13 cellular contexts compared by ENCODE assay signal in the genomic region with DNA sequence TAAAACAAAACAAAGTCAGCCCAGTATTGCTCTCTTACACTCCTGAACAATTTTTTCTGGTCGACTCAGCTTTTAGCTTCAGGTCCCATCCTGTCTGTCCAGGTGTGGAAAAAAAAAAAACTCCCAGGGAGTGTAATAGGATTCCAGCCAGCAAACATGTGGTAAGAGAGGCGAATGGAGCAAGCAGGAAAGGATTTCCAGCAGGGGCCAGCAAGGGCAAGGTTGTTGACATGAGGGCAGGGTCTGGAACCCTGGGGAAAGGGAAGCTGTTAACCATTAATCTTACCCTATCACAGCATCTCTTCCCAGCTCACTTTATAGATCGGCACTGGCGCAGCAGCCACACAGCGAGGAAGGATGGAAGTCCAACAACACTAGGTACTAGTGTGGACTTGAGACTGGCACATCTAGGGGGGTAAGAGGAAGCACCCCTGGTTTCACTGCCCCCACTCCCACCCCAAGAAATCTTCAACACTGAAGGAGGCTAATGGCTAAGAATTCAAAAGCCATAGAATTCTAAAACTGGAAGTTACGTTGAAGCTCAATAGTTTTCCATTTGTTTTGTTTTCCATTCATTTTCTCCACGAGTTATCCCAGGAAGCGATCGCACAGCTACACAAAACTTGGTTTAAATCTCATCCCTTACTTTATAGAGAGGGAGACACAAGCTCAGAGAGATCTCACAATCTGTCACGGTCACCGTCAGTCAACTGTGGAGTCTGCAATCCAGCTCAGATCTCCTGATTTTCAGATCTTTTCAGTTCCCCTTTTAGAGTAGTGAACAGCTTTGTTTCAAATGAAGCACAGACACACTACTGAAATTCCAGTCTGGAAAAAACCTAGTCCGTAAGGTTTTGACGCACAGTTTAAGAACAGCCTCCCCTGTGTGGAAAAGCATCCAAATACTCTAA. TPM values are rescaled to one million over a fixed set of nuclear protein-coding genes. Genes with fewer than 3 reads are reported as not detected.
DNase-seq lines count a peak whose midpoint lies in the region; ATAC-seq, FAIRE-seq and TF ChIP-seq lines count a peak whose summit lies in the region.
"Had no signal": no experiment of that assay in that cellular context is flagged by ENCODE, and none has a peak within 500 bp of the region (broad histone marks: within the 10 kb centered on the region; RNA-seq: fewer than 3 reads in every experiment).

No MANE protein-coding gene starts in this region.

- H3K9ac ChIP-seq in GM12878 (ENCODE audit: control insufficient read depth, insufficient read depth, low read length), result no peak overlapping the region
- H3K9ac ChIP-seq in subcutaneous abdominal adipose tissue (ENCODE audit: low read length in 5 of 5), result no peak overlapping the region

- in situ Hi-C loops in GM12878 (cut with MboI), result no loop called here

- no peaks in the 10 kb centered on the region for H3K79me2 ChIP-seq in GM12878 (ENCODE audit: control insufficient read depth, insufficient read depth, low read length)

- POLR2A ChIA-PET in GM12878 (lab: Charles Lee), result interaction anchor here (1.0 to 1.5 kb wide), 2 partner anchors 13 to 18 kb away, joined by 3 to 5 read pairs; no protein-coding TSS in a partner anchor

- TF ChIP-seq POLR2A in GM12878 (IDR thresholded peaks at IDR 0.05; ENCODE audit: low read depth, low read length) (no peak), esophagus muscularis mucosa (IDR thresholded peaks at IDR 0.05; ENCODE audit: low read depth) (no peak)

- TF ChIP-seq RAD21 in GM12878 (IDR thresholded peaks at IDR 0.05; ENCODE audit: insufficient read depth, low read depth, low read length), result no peak

- no peak overlapping the region for H3K27ac ChIP-seq in GM12878 (ENCODE audit: control insufficient read depth, insufficient read depth)
- peak overlapping the region; percentile 71 for H3K27ac ChIP-seq in subcutaneous abdominal adipose tissue (ENCODE audit: low read depth, low read length)
- H3K27ac ChIP-seq in esophagus muscularis mucosa (replicated peaks in 1 of 4), result no peak overlapping the region
- H3K27ac ChIP-seq: psoas muscle had no signal

- peak; percentile 59 for DNase-seq in NCI-H2029 (lab: John Stamatoyannopoulos, UW)
- no peak for DNase-seq in GM12878 (ENCODE audit: low read depth, low spot score)
- peak; percentile 49 for DNase-seq in kidney glomerular epithelial cell (lab: John Stamatoyannopoulos, UW)
- DNase-seq in esophagus muscularis mucosa (ENCODE audit: extremely low spot score), result no peak
- DNase-seq in inferior parietal cortex (ENCODE audit: extremely low spot score), result no peak
- DNase-seq: activated T-cell treated with anti-CD3 and anti-CD28 coated beads, Interleukin-2, amount 50 U/mL, for 1 hour; dermis blood vessel endothelial cell; NCI-H2227 treated with DMSO at 0.1 percent for 48 hours; psoas muscle; T1000 had no signal

- SMC1A ChIA-PET in GM12878 (lab: Charles Lee; ENCODE audit: uncharacterized antibody, unreplicated experiment), result interaction anchor here (0.6 to 1.3 kb wide), 7 partner anchors 11 to 278 kb away, joined by 3 to 5 read pairs (median 3); no protein-coding TSS in a partner anchor

- H3K9me3 ChIP-seq in GM12878 (replicated peaks; ENCODE audit: control insufficient read depth, insufficient read depth, low read length) (no peaks in the 10 kb centered on the region), subcutaneous abdominal adipose tissue (ENCODE audit: control insufficient read depth in 5 of 5, low read length in 5 of 5) (no peaks in the 10 kb centered on the region), esophagus muscularis mucosa (no peaks in the 10 kb centered on the region)
- H3K9me3 ChIP-seq: psoas muscle had no signal

- no peaks in the 10 kb centered on the region for H4K20me1 ChIP-seq in GM12878 (ENCODE audit: control insufficient read depth, insufficient read depth)

- CTCF ChIA-PET in GM12878 (lab: Yijun Ruan, JAX), result interaction anchor here (0.9 to 1.4 kb wide), 7 partner anchors 9 to 329 kb away, joined by 3 to 4 read pairs (median 3); no protein-coding TSS in a partner anchor

- H3K4me1 ChIP-seq in GM12878 (ENCODE audit: control insufficient read depth, insufficient read depth, low read length) (no peaks in the 10 kb centered on the region), subcutaneous abdominal adipose tissue (ENCODE audit: control insufficient read depth in 5 of 5, insufficient read depth in 5 of 5, low read length in 5 of 5) (peaks cover 2 to 61% (median 55%) of the 10 kb centered on the region in 5 donors), esophagus muscularis mucosa (peaks cover 0 to 44% (median 34%) of the 10 kb centered on the region in 4 donors)

- ATAC-seq in GM12878 (no peak), HG03045 (IDR thresholded peaks at IDR 0.05; ENCODE audit: unreplicated experiment) (no peak), HG02885 (IDR thresholded peaks at IDR 0.05; ENCODE audit: poor library complexity, unreplicated experiment) (no peak)

- no peak overlapping the region for H2AFZ ChIP-seq in GM12878 (ENCODE audit: control insufficient read depth, low read depth, low read length)

- intact Hi-C loops in GM12878 (cut with micrococcal nuclease; ENCODE audit: unreplicated experiment), result no loop called here
- intact Hi-C loops in esophagus muscularis mucosa (cut with DNase I), result no loop called here

- 25% methylated on average over 13 of the region's 13 CpGs for WGBS in GM12878 (ENCODE audit: insufficient coverage, insufficient replicate concordance, low lambda C conversion rate, missing lambda C conversion rate)
- WGBS in esophagus muscularis mucosa, result 82% methylated on average over 13 of the region's 13 CpGs

- H3K36me3 ChIP-seq in GM12878 (ENCODE audit: control insufficient read depth in 2 of 2, insufficient read depth in 2 of 2, low read length in 1 of 2), result no peaks in the 10 kb centered on the region
- peaks cover 0 to 3% (median 3%) of the 10 kb centered on the region in 5 donors for H3K36me3 ChIP-seq in subcutaneous abdominal adipose tissue (ENCODE audit: control insufficient read depth in 5 of 5, insufficient read depth in 5 of 5, low read length in 5 of 5)
- peaks cover 0 to 2% (median 0%) of the 10 kb centered on the region in 4 donors for H3K36me3 ChIP-seq in esophagus muscularis mucosa

- no peak for TF ChIP-seq CTCF in GM12878 (IDR thresholded peaks at IDR 0.05 in 2 of 3, conservative IDR thresholded peaks at IDR 0.05 in 1 of 3; ENCODE audit: control insufficient read depth in 2 of 3, extremely low read depth in 1 of 3, insufficient read depth in 1 of 3, low read depth in 3 of 3, low read length in 3 of 3)
- TF ChIP-seq CTCF in esophagus muscularis mucosa (IDR thresholded peaks at IDR 0.05), result no peak

- no peak for FAIRE-seq in GM12878 (lab: Jason Lieb, UNC)

- no peak overlapping the region for H3K4me2 ChIP-seq in GM12878 (ENCODE audit: control insufficient read depth, insufficient read depth)

- H3K4me3 ChIP-seq in GM12878, result no peak overlapping the region
- H3K4me3 ChIP-seq in subcutaneous abdominal adipose tissue (ENCODE audit: low read depth in 1 of 5, low read length in 5 of 5), result no peak overlapping the region
- no peak overlapping the region for H3K4me3 ChIP-seq in esophagus muscularis mucosa
- H3K4me3 ChIP-seq: psoas muscle had no signal

- RAD21 ChIA-PET in GM12878 (lab: Charles Lee; ENCODE audit: unreplicated experiment), result interaction anchor here (0.6 to 1.5 kb wide), 4 partner anchors 18 to 70 kb away, joined by 3 to 4 read pairs (median 3); no protein-coding TSS in a partner anchor

- H3K27me3 ChIP-seq in GM12878 (replicated peaks in 1 of 2; ENCODE audit: control insufficient read depth in 2 of 2, insufficient read depth in 2 of 2, low read length in 1 of 2) (no peaks in the 10 kb centered on the region), subcutaneous abdominal adipose tissue (ENCODE audit: control insufficient read depth in 5 of 5, insufficient read depth in 4 of 5, low read length in 5 of 5) (no peaks in the 10 kb centered on the region), esophagus muscularis mucosa (no peaks in the 10 kb centered on the region)

- no TSS peak for BruUV-seq in GM12878 (replicated peaks; lab: Mats Ljungman, UMichigan)

- TF ChIP-seq EP300 in GM12878 (IDR thresholded peaks at IDR 0.05; ENCODE audit: borderline replicate concordance in 1 of 2, control insufficient read depth in 1 of 2, low read depth in 2 of 2, low read length in 2 of 2) (no peak), esophagus muscularis mucosa (IDR thresholded peaks at IDR 0.05) (no peak)

TF ChIP-seq in GM12878, 131 proteins besides CTCF, POLR2A, EP300 and RAD21 (continues in another document):
- no peak for TF ChIP-seq SMAD5 (IDR thresholded peaks at IDR 0.05; ENCODE audit: low read depth)

RNA-seq across cellular contexts. Expression of a gene that starts 53.4 kb away (rescaled TPM):
- 117 and 146 TPM in 2 replicates for total RNA-seq in GM12878 (2013; cell fraction: nucleolus; rRNA removed)
- total RNA-seq in GM12878 (2014; rRNA removed) (1.7 and 1.9 TPM in 2 replicates), GM12878 (2014; rRNA removed; fragmentation: Illumina TruSeq; extraction: Trizol) (0.67 and 0.88 TPM in 2 replicates), GM12878 (2021) (2.4 and 3.0 TPM in 2 replicates), esophagus muscularis mucosa (10 to 100 TPM in 2 of 4 donors, 1 to 10 TPM in 2; 7.6 to 13.1 (median 9.5) TPM)
- polyA plus RNA-seq in GM12878 (2011; ENCODE audit: low read depth), result 0.80 TPM
- polyA plus RNA-seq in GM12878 (2011; rRNA removed) (0.14 and 0.42 TPM in 2 replicates), GM12878 (2014; fragmentation: Illumina TruSeq; extraction: Trizol) (0.33 and 0.94 TPM in 2 replicates), GM12878 (2014; fragmentation: Nextera tagmentation; extraction: Ambion mirVana) (under 1 TPM; 0.20 to 0.24 TPM), GM12878 (2014; rRNA removed) (1.1 and 1.4 TPM in 2 replicates), GM12878 (2016; fragmentation: Nextera tagmentation; extraction: Ambion mirVana) (under 1 TPM; 0.55 to 0.81 TPM)
- polyA plus RNA-seq in GM12878 (2011; cell fraction: cytosol; rRNA removed), result 0.52 and 0.57 TPM in 2 replicates
- 1.6 and 1.9 TPM in 2 replicates for polyA plus RNA-seq in GM12878 (2011; cell fraction: nucleus; rRNA removed)
- polyA plus RNA-seq in GM12878 (2012), result 1.1 and 1.5 TPM in 2 replicates
- 1.0 and 1.3 TPM in 2 replicates for polyA minus RNA-seq in GM12878 (2011; rRNA and poly(A)+ RNA removed)
- not detected in 2 replicates for polyA minus RNA-seq in GM12878 (2011; cell fraction: cytosol; rRNA and poly(A)+ RNA removed)
- 2.2 and 2.7 TPM in 2 replicates for polyA minus RNA-seq in GM12878 (2011; cell fraction: nucleus; rRNA and poly(A)+ RNA removed)

Comparison
In these comparisons a context has a peak if more than half of its experiments do, and no peak if none do; other contexts are left out.
1. DNase-seq: peak in NCI-H2029 (single experiment) and kidney glomerular epithelial cell (single experiment); none in GM12878 (single experiment), esophagus muscularis mucosa (single experiment) and inferior parietal cortex (single experiment).